Comparison of ENCODE assay signal across 8 cellular contexts in the genomic region with DNA sequence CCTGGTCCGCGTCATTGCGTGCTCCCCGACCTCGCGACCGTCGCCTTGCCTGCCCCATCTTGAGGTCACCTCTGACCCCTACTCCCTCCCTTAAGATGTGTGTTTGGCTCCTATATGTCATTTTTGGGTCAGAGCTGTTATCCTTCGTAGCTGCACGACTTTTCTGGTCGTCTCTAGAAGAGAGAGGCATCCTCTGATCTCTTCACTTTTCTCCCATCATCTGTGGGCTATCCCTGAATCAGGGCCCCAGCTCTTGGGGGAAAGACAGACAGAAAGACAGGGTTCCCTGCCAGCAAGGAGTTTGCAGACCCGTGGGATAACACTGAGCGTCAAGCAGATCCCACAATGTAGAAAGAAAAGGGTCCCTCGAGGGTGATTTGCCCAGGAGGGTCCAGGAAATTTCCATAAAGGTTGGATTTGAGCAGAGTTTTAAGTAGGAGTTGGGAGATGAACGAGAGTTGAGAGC. TPM values are rescaled to one million over a fixed set of nuclear protein-coding genes. Genes with fewer than 3 reads are reported as not detected.
DNase-seq lines count a peak whose midpoint lies in the region; ATAC-seq and TF ChIP-seq lines count a peak whose summit lies in the region.

No MANE protein-coding gene starts in this region.

- CTCF ChIA-PET in CD4-positive, alpha-beta T cell (lab: Charles Lee), result interaction anchor here (1.2 kb wide), 1 partner anchor 12 kb away, joined by 4 read pairs; no protein-coding TSS in a partner anchor

- H3K36me3 ChIP-seq in OCI-LY3 (replicated peaks; ENCODE audit: low read depth, low read length) (no peaks in the 10 kb centered on the region), endocrine pancreas (ENCODE audit: control insufficient read depth, insufficient read depth, low read length) (no peaks in the 10 kb centered on the region)

- POLR2A ChIA-PET in CD4-positive, alpha-beta T cell (lab: Charles Lee), result interaction anchor here (0.7 to 6.1 kb wide), 8 partner anchors 9 to 277 kb away, joined by 3 to 37 read pairs (median 4); partner anchors contain the start of genes DLL1, PDCD2 and PSMB1

- peak overlapping the region; percentile 98 for H3K4me2 ChIP-seq in OCI-LY3 (ENCODE audit: low read length)

- peaks cover 32% of the 10 kb centered on the region for H3K36me3 Mint-ChIP-seq in CD4-positive, alpha-beta T cell (ENCODE audit: low read depth)

- TF ChIP-seq CTCF in CD4-positive, alpha-beta T cell (IDR thresholded peaks at IDR 0.05), result no peak
- TF ChIP-seq CTCF in OCI-LY3 (IDR thresholded peaks at IDR 0.05; ENCODE audit: low read depth, low read length) (no peak), omental fat pad (IDR thresholded peaks at IDR 0.05) (no peak)

- peaks cover 16% of the 10 kb centered on the region for H3K27me3 Mint-ChIP-seq in CD4-positive, alpha-beta T cell

- peaks cover 54% of the 10 kb centered on the region for H3K79me2 ChIP-seq in OCI-LY3 (ENCODE audit: low read length)

- peaks cover 14% of the 10 kb centered on the region for H3K4me1 ChIP-seq in OCI-LY3 (ENCODE audit: low read length)
- peaks cover 6% of the 10 kb centered on the region for H3K4me1 ChIP-seq in endocrine pancreas (ENCODE audit: control insufficient read depth, insufficient read depth, low read length)

- intact Hi-C loops in CD4-positive, alpha-beta T cell (cut with DNase I, micrococcal nuclease), result loop anchor here (5.0 kb wide), 6 partner anchors 35 to 1095 kb away; partner anchors contain the start of genes C6orf120 (in 1 of the 2), DYNLT2 (in 1 of the 2), ERMARD (in 1 of the 2) and PDCD2 (in 1 of the 2)

- H2AFZ ChIP-seq in OCI-LY3 (ENCODE audit: low read depth, low read length), result peak overlapping the region; percentile 64; the same call in 1 of the 2 replicates

- no peaks in the 10 kb centered on the region for H3K27me3 ChIP-seq in CD4-positive, alpha-beta T cell (ENCODE audit: control insufficient read depth, insufficient read depth, low read length)
- no peaks in the 10 kb centered on the region for H3K27me3 ChIP-seq in OCI-LY3 (ENCODE audit: low read depth, low read length)
- H3K27me3 ChIP-seq in endocrine pancreas (ENCODE audit: control insufficient read depth, insufficient read depth, low read length), result no peaks in the 10 kb centered on the region

- peaks cover 55% of the 10 kb centered on the region for H3K4me1 Mint-ChIP-seq in CD4-positive, alpha-beta T cell (ENCODE audit: low read depth)

- ATAC-seq in CD4-positive, alpha-beta T cell (ENCODE audit: poor library complexity), result no peak
- ATAC-seq in omental fat pad (ENCODE audit: low FRiP score) (peak; percentile 19), GM21515 (IDR thresholded peaks at IDR 0.05; ENCODE audit: unreplicated experiment) (no peak), HG02885 (IDR thresholded peaks at IDR 0.05; ENCODE audit: poor library complexity, unreplicated experiment) (no peak)

- H3K27ac ChIP-seq in CD4-positive, alpha-beta T cell (ENCODE audit: low read depth, low read length), result peak overlapping the region; percentile 76
- H3K27ac ChIP-seq in OCI-LY3 (ENCODE audit: low read length), result peak overlapping the region; percentile 44; the same call in 1 of the 2 replicates

- H3K9me3 ChIP-seq in CD4-positive, alpha-beta T cell (ENCODE audit: control insufficient read depth, low read length), result no peaks in the 10 kb centered on the region
- no peaks in the 10 kb centered on the region for H3K9me3 ChIP-seq in OCI-LY3 (ENCODE audit: insufficient read depth, low read length)
- no peaks in the 10 kb centered on the region for H3K9me3 ChIP-seq in endocrine pancreas (ENCODE audit: control insufficient read depth, low read length)

- H3K27ac Mint-ChIP-seq in CD4-positive, alpha-beta T cell, result peak overlapping the region; percentile 87

- DNase-seq in CD4-positive, alpha-beta T cell, result no peak
- no peak for DNase-seq in omental fat pad (ENCODE audit: low spot score)
- DNase-seq in C1 segment of cervical spinal cord (lab: John Stamatoyannopoulos, UW), result no peak
- no peak for DNase-seq in NCI-H1048 (lab: John Stamatoyannopoulos, UW)

- H3K9me3 Mint-ChIP-seq in CD4-positive, alpha-beta T cell, result no peaks in the 10 kb centered on the region

- 0 out of 2 replicates have a peak, but pooled peaks cover 7% of the 10 kb centered on the region for H4K20me1 ChIP-seq in OCI-LY3 (ENCODE audit: insufficient read depth, low read length)

- H3K4me3 Mint-ChIP-seq in CD4-positive, alpha-beta T cell, result peak overlapping the region; percentile 93

- peak overlapping the region; percentile 99 for H3K4me3 ChIP-seq in OCI-LY3 (ENCODE audit: low read length)
- peak overlapping the region; percentile 77 for H3K4me3 ChIP-seq in endocrine pancreas (ENCODE audit: control insufficient read depth, insufficient read depth, low read length)

- H3K9ac ChIP-seq in OCI-LY3 (ENCODE audit: low read length) (peak overlapping the region; percentile 92), endocrine pancreas (ENCODE audit: control insufficient read depth, insufficient read depth, low read length) (peak overlapping the region; percentile 81)

RNA-seq across cellular contexts. Expression of gene FAM120B, which starts 0.6 kb away (rescaled TPM):
- total RNA-seq in CD4-positive, alpha-beta T cell, result 10 to 100 TPM; 24.1 to 26.7 TPM
- 10 to 100 TPM; 16.8 to 35.0 (median 22.2) TPM for total RNA-seq in omental fat pad

RNA-seq across cellular contexts. Expression of gene DLL1, which starts 16.2 kb away (rescaled TPM):
- total RNA-seq in CD4-positive, alpha-beta T cell, result 1 to 10 TPM; 7.1 to 7.2 TPM
- total RNA-seq in omental fat pad, result 10 to 100 TPM in 3 of 4 donors, 1 to 10 TPM in 1; 7.3 to 16.6 (median 12.4) TPM
